Comparison of ENCODE assay signal across 1 cellular context in the genomic region with DNA sequence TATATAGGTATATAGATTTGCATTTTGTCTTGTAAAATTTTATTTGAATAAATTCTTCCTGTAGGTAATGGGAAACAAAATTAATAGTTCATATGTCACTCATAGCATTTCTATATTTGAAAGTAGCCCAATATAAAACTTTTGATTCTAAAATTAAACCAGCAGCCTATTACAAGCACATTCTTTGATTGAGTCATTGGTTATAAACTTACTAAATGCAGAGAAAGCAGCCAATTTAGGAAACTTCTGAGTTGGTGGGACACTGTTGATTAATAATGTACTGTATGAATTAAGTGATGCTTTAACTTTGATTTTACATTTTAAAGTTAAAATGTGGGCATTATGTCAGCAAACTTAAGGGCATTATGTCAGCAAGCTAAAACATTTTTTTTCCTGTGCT.
TF ChIP-seq lines count a peak whose summit lies in the region.

No MANE protein-coding gene starts in this region.

TF ChIP-seq in SK-N-SH treated with all-trans-retinoic acid at 6 μM for 48 hours, 23 proteins besides CTCF, POLR2A, EP300 and RAD21 (continued from another document):
- TF ChIP-seq, protein P1, sequence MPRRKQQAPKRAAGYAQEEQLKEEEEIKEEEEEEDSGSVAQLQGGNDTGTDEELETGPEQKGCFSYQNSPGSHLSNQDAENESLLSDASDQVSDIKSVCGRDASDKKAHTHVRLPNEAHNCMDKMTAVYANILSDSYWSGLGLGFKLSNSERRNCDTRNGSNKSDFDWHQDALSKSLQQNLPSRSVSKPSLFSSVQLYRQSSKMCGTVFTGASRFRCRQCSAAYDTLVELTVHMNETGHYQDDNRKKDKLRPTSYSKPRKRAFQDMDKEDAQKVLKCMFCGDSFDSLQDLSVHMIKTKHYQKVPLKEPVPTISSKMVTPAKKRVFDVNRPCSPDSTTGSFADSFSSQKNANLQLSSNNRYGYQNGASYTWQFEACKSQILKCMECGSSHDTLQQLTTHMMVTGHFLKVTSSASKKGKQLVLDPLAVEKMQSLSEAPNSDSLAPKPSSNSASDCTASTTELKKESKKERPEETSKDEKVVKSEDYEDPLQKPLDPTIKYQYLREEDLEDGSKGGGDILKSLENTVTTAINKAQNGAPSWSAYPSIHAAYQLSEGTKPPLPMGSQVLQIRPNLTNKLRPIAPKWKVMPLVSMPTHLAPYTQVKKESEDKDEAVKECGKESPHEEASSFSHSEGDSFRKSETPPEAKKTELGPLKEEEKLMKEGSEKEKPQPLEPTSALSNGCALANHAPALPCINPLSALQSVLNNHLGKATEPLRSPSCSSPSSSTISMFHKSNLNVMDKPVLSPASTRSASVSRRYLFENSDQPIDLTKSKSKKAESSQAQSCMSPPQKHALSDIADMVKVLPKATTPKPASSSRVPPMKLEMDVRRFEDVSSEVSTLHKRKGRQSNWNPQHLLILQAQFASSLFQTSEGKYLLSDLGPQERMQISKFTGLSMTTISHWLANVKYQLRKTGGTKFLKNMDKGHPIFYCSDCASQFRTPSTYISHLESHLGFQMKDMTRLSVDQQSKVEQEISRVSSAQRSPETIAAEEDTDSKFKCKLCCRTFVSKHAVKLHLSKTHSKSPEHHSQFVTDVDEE (CRISPR knock-in tag; IDR thresholded peaks at IDR 0.05): no peak
- TF ChIP-seq ZNF565 (CRISPR knock-in tag; conservative IDR thresholded peaks at IDR 0.05; ENCODE audit: low read depth) (no peak), ISL1 (CRISPR knock-in tag; IDR thresholded peaks at IDR 0.05) (no peak), TOX (CRISPR knock-in tag; IDR thresholded peaks at IDR 0.05; ENCODE audit: borderline replicate concordance) (no peak), PPARA (CRISPR knock-in tag; IDR thresholded peaks at IDR 0.05; ENCODE audit: borderline replicate concordance) (no peak), BACH2 (CRISPR knock-in tag; IDR thresholded peaks at IDR 0.05; ENCODE audit: borderline replicate concordance) (no peak)
- TF ChIP-seq, protein P2, sequence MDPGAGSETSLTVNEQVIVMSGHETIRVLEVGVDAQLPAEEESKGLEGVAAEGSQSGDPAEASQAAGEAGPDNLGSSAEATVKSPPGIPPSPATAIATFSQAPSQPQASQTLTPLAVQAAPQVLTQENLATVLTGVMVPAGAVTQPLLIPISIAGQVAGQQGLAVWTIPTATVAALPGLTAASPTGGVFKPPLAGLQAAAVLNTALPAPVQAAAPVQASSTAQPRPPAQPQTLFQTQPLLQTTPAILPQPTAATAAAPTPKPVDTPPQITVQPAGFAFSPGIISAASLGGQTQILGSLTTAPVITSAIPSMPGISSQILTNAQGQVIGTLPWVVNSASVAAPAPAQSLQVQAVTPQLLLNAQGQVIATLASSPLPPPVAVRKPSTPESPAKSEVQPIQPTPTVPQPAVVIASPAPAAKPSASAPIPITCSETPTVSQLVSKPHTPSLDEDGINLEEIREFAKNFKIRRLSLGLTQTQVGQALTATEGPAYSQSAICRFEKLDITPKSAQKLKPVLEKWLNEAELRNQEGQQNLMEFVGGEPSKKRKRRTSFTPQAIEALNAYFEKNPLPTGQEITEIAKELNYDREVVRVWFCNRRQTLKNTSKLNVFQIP (CRISPR knock-in tag; IDR thresholded peaks at IDR 0.05; ENCODE audit: borderline replicate concordance, low read depth): no peak
